Comparison of ENCODE assay signal across 1 cellular context in the genomic region with DNA sequence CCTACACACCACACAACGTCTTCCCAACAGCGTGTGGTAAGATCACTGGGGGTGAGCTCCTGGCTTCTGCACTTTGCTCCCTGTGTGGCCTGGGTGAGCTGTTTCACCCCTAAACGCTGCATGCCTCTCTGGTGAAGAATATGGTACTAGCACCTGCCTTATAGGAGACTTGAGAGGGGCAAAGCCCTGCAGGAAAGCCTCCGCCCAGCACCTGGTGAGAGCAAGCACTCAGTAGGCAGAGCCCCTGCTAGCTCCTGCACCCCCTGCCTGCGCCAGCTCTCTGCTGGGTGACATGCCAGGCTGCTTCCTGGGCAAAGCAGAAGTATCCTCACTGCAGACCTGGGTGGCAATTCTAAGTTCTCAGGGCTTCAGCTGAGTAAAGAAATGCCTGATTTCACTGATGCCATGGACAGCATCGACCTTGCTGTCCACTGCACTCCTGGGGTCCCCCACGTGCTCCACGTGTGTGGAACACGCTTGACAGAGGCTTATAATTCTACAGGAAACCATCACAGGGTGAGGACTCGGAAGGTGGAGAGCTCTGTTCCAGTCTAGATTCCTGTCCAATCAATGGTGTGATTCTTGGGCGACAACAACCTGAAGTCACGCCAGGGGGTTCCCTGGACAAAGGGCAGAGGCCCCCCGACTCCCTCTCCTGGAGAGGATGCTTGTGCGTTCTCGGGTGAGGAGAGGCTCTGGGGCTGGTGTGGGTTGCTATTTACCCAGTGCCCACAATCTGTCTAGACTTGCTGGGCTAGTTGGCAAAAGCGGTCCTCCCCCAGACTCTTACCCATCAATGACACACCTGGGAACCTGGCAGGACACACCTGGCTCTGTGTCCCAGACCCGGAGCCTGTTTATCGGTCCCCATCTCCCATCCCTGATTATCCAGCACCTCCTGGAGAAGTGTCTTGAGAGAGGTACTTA.
TF ChIP-seq lines count a peak whose summit lies in the region.

No MANE protein-coding gene starts in this region.

TF ChIP-seq in HepG2, 621 proteins besides CTCF, POLR2A, EP300 and RAD21:
- peak; percentile 58 for TF ChIP-seq ZNF768 (CRISPR knock-in tag; IDR thresholded peaks at IDR 0.05)
- TF ChIP-seq ZNF263 (CRISPR knock-in tag; IDR thresholded peaks at IDR 0.05): no peak
- no peak for TF ChIP-seq ZNF660 (CRISPR knock-in tag; IDR thresholded peaks at IDR 0.05; ENCODE audit: borderline replicate concordance, low read depth)
TF ChIP-seq in HepG2: peak in this region for 1.
